ENCODE assay signal across 8 cellular contexts in genomic region chr5:80254767-80255424, GRCh38. TPM values are rescaled to one million over a fixed set of nuclear protein-coding genes. Genes with fewer than 3 reads are reported as not detected.
DNase-seq lines count a peak whose midpoint lies in the region; ATAC-seq and TF ChIP-seq lines count a peak whose summit lies in the region.

No MANE protein-coding gene starts in this region.

- peaks cover 10% of the 10 kb centered on the region for H3K79me1 ChIP-seq in mesendoderm (ENCODE audit: low read length)

- no peak overlapping the region for H2BK15ac ChIP-seq in mesendoderm (replicated peaks; ENCODE audit: low read depth)

- H3K4me3 Mint-ChIP-seq in effector memory CD8-positive, alpha-beta T cell, result peak overlapping the region; percentile 93 to 94

- no peak overlapping the region for H3K4ac ChIP-seq in mesendoderm (ENCODE audit: low read depth, low read length)

- H3K4me1 ChIP-seq in mesendoderm (ENCODE audit: control insufficient read depth, low read depth, low read length) (peaks cover 11% of the 10 kb centered on the region), tibial artery (peaks cover 0 to 33% (median 19%) of the 10 kb centered on the region in 4 donors)

- ATAC-seq in effector memory CD8-positive, alpha-beta T cell (replicated peaks), result peak; percentile 22
- no peak for ATAC-seq in HG03045 (IDR thresholded peaks at IDR 0.05; ENCODE audit: unreplicated experiment)

- H3K4me3 ChIP-seq in AG04449 (ENCODE audit: low read depth, low read length) (peak overlapping the region; percentile 82), SK-N-MC (peak overlapping the region; percentile 92), mesendoderm (ENCODE audit: low read length) (peak overlapping the region; percentile 57), tibial artery (peak overlapping the region; percentile 76 to 97)

- H3K9me3 ChIP-seq in SK-N-MC (ENCODE audit: low read depth, low read length) (no peaks in the 10 kb centered on the region), tibial artery (no peaks in the 10 kb centered on the region)

- H3K9me3 Mint-ChIP-seq in effector memory CD8-positive, alpha-beta T cell, result no peaks in the 10 kb centered on the region

- H2AK5ac ChIP-seq in mesendoderm (ENCODE audit: low read length), result no peak overlapping the region

- CTCF ChIA-PET in AG04449 (lab: Yijun Ruan, JAX) (interaction anchor here (1.1 to 5.0 kb wide), 6 partner anchors 8 to 166 kb away, joined by 3 to 35 read pairs (median 3); no protein-coding TSS in a partner anchor), HEK293T (lab: Yijun Ruan, JAX) (interaction anchor here (0.5 to 1.3 kb wide), 2 partner anchors 54 to 163 kb away, joined by 3 to 4 read pairs; no protein-coding TSS in a partner anchor)

- no peak overlapping the region for H4K5ac ChIP-seq in mesendoderm (ENCODE audit: low read length)

- H3K36me3 Mint-ChIP-seq in effector memory CD8-positive, alpha-beta T cell (ENCODE audit: insufficient read depth), result peaks cover 14% of the 10 kb centered on the region

- peaks cover 33 to 48% of the 10 kb centered on the region in 2 donors for H3K4me1 Mint-ChIP-seq in effector memory CD8-positive, alpha-beta T cell (ENCODE audit: low read depth in 2 of 2)

- H3K27me3 Mint-ChIP-seq in effector memory CD8-positive, alpha-beta T cell, result no peaks in the 10 kb centered on the region

- no peak overlapping the region for H2BK5ac ChIP-seq in mesendoderm (ENCODE audit: low read length)

- TF ChIP-seq CTCF in AG04449 (IDR thresholded peaks at IDR 0.05; ENCODE audit: insufficient read depth, low read length, missing control alignments), result no peak
- no peak for TF ChIP-seq CTCF in GM20000 (IDR thresholded peaks at IDR 0.05; ENCODE audit: extremely low read depth, missing control alignments)
- TF ChIP-seq CTCF in tibial artery (IDR thresholded peaks at IDR 0.05), result no peak

- peak overlapping the region; percentile 59 for H3K4me2 ChIP-seq in mesendoderm (ENCODE audit: low read length)

- H3K27ac Mint-ChIP-seq in effector memory CD8-positive, alpha-beta T cell, result peak overlapping the region; percentile 55 to 63

- H3K36me3 ChIP-seq in SK-N-MC (ENCODE audit: insufficient read depth, low read length), result no peaks in the 10 kb centered on the region
- H3K36me3 ChIP-seq in mesendoderm (ENCODE audit: control insufficient read depth, insufficient read depth, low read length), result no peaks in the 10 kb centered on the region
- H3K36me3 ChIP-seq in tibial artery, result no peaks in the 10 kb centered on the region

- H3K9ac ChIP-seq in SK-N-MC (ENCODE audit: insufficient read length) (peak overlapping the region; percentile 74), mesendoderm (ENCODE audit: low read length) (peak overlapping the region; percentile 77)

- no peak for DNase-seq in AG04449 (ENCODE audit: low read depth, low spot score)
- DNase-seq in GM20000 (ENCODE audit: low spot score), result peak; percentile 43
- DNase-seq in SK-N-MC (ENCODE audit: low read depth, low spot score), result no peak
- DNase-seq in effector memory CD8-positive, alpha-beta T cell, result peak in 2 of 3 experiments; percentile 7 to 13
- no peak for DNase-seq in mesendoderm
- no peak for DNase-seq in tibial artery
- no peak for DNase-seq in HEK293T (ENCODE audit: extremely low spot score)

- H3K23ac ChIP-seq in mesendoderm (ENCODE audit: low read length), result no peak overlapping the region

- WGBS in mesendoderm (ENCODE audit: extremely low coverage, insufficient coverage, low lambda C conversion rate), result no CpG with 5 or more reads among the region's 22 CpGs

- intact Hi-C loops in tibial artery (cut with DNase I; ENCODE audit: low total_unique reads), result loop anchor here (2.0 to 10.0 kb wide), 3 partner anchors 38 to 1020 kb away; partner anchors contain the start of genes JMY and ZFYVE16

- no peak overlapping the region for H4K8ac ChIP-seq in mesendoderm (ENCODE audit: low read depth, low read length)

- POLR2A ChIA-PET in AG04449 (lab: Yijun Ruan, JAX) (interaction anchor here (1.2 to 2.3 kb wide), 4 partner anchors 8 to 129 kb away, joined by 3 to 15 read pairs (median 4); no protein-coding TSS in a partner anchor), HEK293T (lab: Yijun Ruan, JAX) (interaction anchor here (0.8 to 2.4 kb wide), 9 partner anchors 8 to 151 kb away, joined by 3 to 28 read pairs (median 6); no protein-coding TSS in a partner anchor)

- no peak overlapping the region for H2BK120ac ChIP-seq in mesendoderm (ENCODE audit: low read depth, low read length)

- no peak overlapping the region for H3K27ac ChIP-seq in SK-N-MC
- H3K27ac ChIP-seq in mesendoderm (ENCODE audit: low read depth, low read length), result no peak overlapping the region
- H3K27ac ChIP-seq in tibial artery, result peak overlapping the region; percentile 92 to 95

- no peaks in the 10 kb centered on the region for H3K27me3 ChIP-seq in mesendoderm (ENCODE audit: insufficient read depth, low read length, poor library complexity)
- H3K27me3 ChIP-seq in tibial artery, result no peaks in the 10 kb centered on the region

- H3K79me2 ChIP-seq in mesendoderm (ENCODE audit: control insufficient read depth, insufficient read depth, low read length), result peaks cover 53% of the 10 kb centered on the region

- H3K18ac ChIP-seq in mesendoderm (ENCODE audit: low read length), result peak overlapping the region; percentile 78

- H3K56ac ChIP-seq in mesendoderm (ENCODE audit: low read length), result peak overlapping the region; percentile 88

TF ChIP-seq in HEK293T, 16 proteins besides CTCF, POLR2A, EP300 and RAD21:
- no peak for TF ChIP-seq ZNF384 (IDR thresholded peaks at IDR 0.05)
- no peak for TF ChIP-seq BHLHE40 (IDR thresholded peaks at IDR 0.05; ENCODE audit: borderline replicate concordance)
- TF ChIP-seq PKNOX1 (IDR thresholded peaks at IDR 0.05), result no peak
- no peak for TF ChIP-seq NFRKB (IDR thresholded peaks at IDR 0.05)
- TF ChIP-seq FOXK2 (IDR thresholded peaks at IDR 0.05), result no peak
- no peak for TF ChIP-seq CTBP1 (IDR thresholded peaks at IDR 0.05; ENCODE audit: borderline replicate concordance)
- no peak for TF ChIP-seq L3MBTL2 (conservative IDR thresholded peaks at IDR 0.05)
- TF ChIP-seq SP1 (IDR thresholded peaks at IDR 0.05), result no peak
- no peak for TF ChIP-seq TARDBP (IDR thresholded peaks at IDR 0.05)
- no peak for TF ChIP-seq SUZ12 (IDR thresholded peaks at IDR 0.05)
- TF ChIP-seq FOXM1 (IDR thresholded peaks at IDR 0.05; ENCODE audit: borderline replicate concordance), result no peak
- TF ChIP-seq FOXA1 (IDR thresholded peaks at IDR 0.05), result no peak
- no peak for TF ChIP-seq LEF1 (IDR thresholded peaks at IDR 0.05; ENCODE audit: borderline replicate concordance)
- no peak for TF ChIP-seq HDGF (IDR thresholded peaks at IDR 0.05; ENCODE audit: borderline replicate concordance)
- no peak for TF ChIP-seq ELF4 (IDR thresholded peaks at IDR 0.05)

RNA-seq across cellular contexts. Expression of gene SERINC5, which starts 1.0 kb away (rescaled TPM):
- 39.2 TPM for polyA plus RNA-seq in mesendoderm (2013, experiment 1 of 2)
- 42.4 TPM for polyA plus RNA-seq in mesendoderm (2013, experiment 2 of 2)

Comparison
In these comparisons a context has a peak if more than half of its experiments do, and no peak if none do; other contexts are left out.
1. DNase-seq: peak in GM20000 (single experiment) and effector memory CD8-positive, alpha-beta T cell (2 of 3); none in AG04449 (single experiment), SK-N-MC (single experiment), mesendoderm (single experiment), tibial artery (0 of 2) and HEK293T (single experiment).
2. H3K27ac ChIP-seq: peak in tibial artery (2 of 2); none in SK-N-MC (single experiment) and mesendoderm (single experiment).
3. Peak in every context shown above with its lines, with median percentiles within 50 percentile points of each other: H3K4me3 ChIP-seq.